Comparison of ENCODE assay signal across 13 cellular contexts in genomic region chr1:247357062-247357780, GRCh38. TPM values are rescaled to one million over a fixed set of nuclear protein-coding genes. Genes with fewer than 3 reads are reported as not detected.
A peak's percentile ranks its signal among the peaks of the same experiment; 100 is the strongest.
DNase-seq lines count a peak whose midpoint lies in the region; ATAC-seq, FAIRE-seq and TF ChIP-seq lines count a peak whose summit lies in the region.
"Had no signal": no experiment of that assay in that cellular context is flagged by ENCODE, and none has a peak within 500 bp of the region (broad histone marks: within the 10 kb centered on the region; RNA-seq: fewer than 3 reads in every experiment).

No MANE protein-coding gene starts in this region.

- no peak overlapping the region for H3K4me2 ChIP-seq in mesendoderm (ENCODE audit: low read length)

- H3K27ac ChIP-seq in mesendoderm (ENCODE audit: low read depth, low read length) (no peak overlapping the region), vagina (peak overlapping the region; percentile 62)
- H3K27ac ChIP-seq: upper lobe of left lung had no signal

- no peak overlapping the region for H3K18ac ChIP-seq in mesendoderm (ENCODE audit: low read length)

- no peak overlapping the region for H2BK15ac ChIP-seq in mesendoderm (replicated peaks; ENCODE audit: low read depth)

- no peak overlapping the region for H2AK5ac ChIP-seq in mesendoderm (ENCODE audit: low read length)

- no peak overlapping the region for H3K4ac ChIP-seq in mesendoderm (ENCODE audit: low read depth, low read length)

- H3K79me1 ChIP-seq in mesendoderm (ENCODE audit: low read length): no peaks in the 10 kb centered on the region

- peak; percentile 34 for ATAC-seq in stimulated activated naive CD8-positive, alpha-beta T cell treated with anti-CD3 and anti-CD28 coated beads, Interleukin-15, Interleukin-2, amounts not matched to agents 100 U/mL and 50 U/mL, for 24 hours
- no peak for ATAC-seq in stimulated activated naive CD8-positive, alpha-beta T cell treated with anti-CD3 and anti-CD28 coated beads, Interleukin-15, amount 100 ng/mL, for 72 hours
- no peak for ATAC-seq in HG02973 (IDR thresholded peaks at IDR 0.05; ENCODE audit: unreplicated experiment)

- TF ChIP-seq POLR2A in vagina (IDR thresholded peaks at IDR 0.05): no peak
- no peak for TF ChIP-seq POLR2A in GM12892 (IDR thresholded peaks at IDR 0.05; ENCODE audit: low read depth, low read length)

- H4K8ac ChIP-seq in mesendoderm (ENCODE audit: low read depth, low read length): no peak overlapping the region

- no peak overlapping the region for H4K5ac ChIP-seq in mesendoderm (ENCODE audit: low read length)

- H3K4me1 Mint-ChIP-seq in stimulated activated naive CD8-positive, alpha-beta T cell treated with anti-CD3 and anti-CD28 coated beads, Interleukin-15, amount 100 ng/mL, for 72 hours: peaks cover 11% of the 10 kb centered on the region

- H3K23ac ChIP-seq in mesendoderm (ENCODE audit: low read length): no peak overlapping the region

- no peaks in the 10 kb centered on the region for H3K79me2 ChIP-seq in mesendoderm (ENCODE audit: control insufficient read depth, insufficient read depth, low read length)

- no peak overlapping the region for H3K4me3 Mint-ChIP-seq in stimulated activated naive CD8-positive, alpha-beta T cell treated with anti-CD3 and anti-CD28 coated beads, Interleukin-15, amount 100 ng/mL, for 72 hours

- no peaks in the 10 kb centered on the region for H3K9me3 ChIP-seq in vagina
- H3K9me3 ChIP-seq: upper lobe of left lung had no signal

- H3K4me3 ChIP-seq in mesendoderm (ENCODE audit: low read length) (no peak overlapping the region), vagina (no peak overlapping the region)
- H3K4me3 ChIP-seq: upper lobe of left lung had no signal

- DNase-seq in stimulated activated naive CD8-positive, alpha-beta T cell treated with anti-CD3 and anti-CD28 coated beads, Interleukin-15, Interleukin-2, amounts not matched to agents 100 U/mL and 50 U/mL, for 24 hours: no peak
- no peak for DNase-seq in stimulated activated naive CD8-positive, alpha-beta T cell treated with anti-CD3 and anti-CD28 coated beads, Interleukin-15, amount 100 ng/mL, for 72 hours
- DNase-seq in mesendoderm (peak; percentile 94), vagina (ENCODE audit: extremely low spot score in 2 of 2) (no peak), NCI-H2081 (lab: John Stamatoyannopoulos, UW) (no peak), GM12892 (ENCODE audit: insufficient read length) (no peak)
- DNase-seq: anterior cingulate cortex, DMS153 had no signal

- peaks cover 9% of the 10 kb centered on the region for H3K4me1 ChIP-seq in mesendoderm (ENCODE audit: control insufficient read depth, low read depth, low read length)
- peaks cover 40% of the 10 kb centered on the region for H3K4me1 ChIP-seq in vagina

- H2BK5ac ChIP-seq in mesendoderm (ENCODE audit: low read length): no peak overlapping the region

- H2BK120ac ChIP-seq in mesendoderm (ENCODE audit: low read depth, low read length): no peak overlapping the region

- H3K27me3 ChIP-seq in mesendoderm (ENCODE audit: insufficient read depth, low read length, poor library complexity) (no peaks in the 10 kb centered on the region), vagina (no peaks in the 10 kb centered on the region)
- H3K27me3 ChIP-seq: upper lobe of left lung had no signal

- WGBS in mesendoderm (ENCODE audit: extremely low coverage, insufficient coverage, low lambda C conversion rate): no CpG with 5 or more reads among the region's 7 CpGs

- FAIRE-seq in endometrium (lab: Jason Lieb, UNC) (peak; percentile 91), GM12892 (lab: Jason Lieb, UNC) (no peak)
- FAIRE-seq: A204.1 had no signal

- H3K27ac Mint-ChIP-seq in stimulated activated naive CD8-positive, alpha-beta T cell treated with anti-CD3 and anti-CD28 coated beads, Interleukin-15, amount 100 ng/mL, for 72 hours: peak overlapping the region in 1 of 2 donors; percentile 12

- no peak overlapping the region for H3K9ac ChIP-seq in mesendoderm (ENCODE audit: low read length)

- no peak overlapping the region for H3K56ac ChIP-seq in mesendoderm (ENCODE audit: low read length)

- peaks cover 28% of the 10 kb centered on the region for H3K27me3 Mint-ChIP-seq in stimulated activated naive CD8-positive, alpha-beta T cell treated with anti-CD3 and anti-CD28 coated beads, Interleukin-15, amount 100 ng/mL, for 72 hours

- no peak for TF ChIP-seq CTCF in vagina (IDR thresholded peaks at IDR 0.05)

- intact Hi-C loops in vagina (cut with DNase I): no loop called here

- H3K36me3 ChIP-seq in mesendoderm (ENCODE audit: control insufficient read depth, insufficient read depth, low read length) (no peaks in the 10 kb centered on the region), vagina (no peaks in the 10 kb centered on the region)
- H3K36me3 ChIP-seq: upper lobe of left lung had no signal

- H3K9me3 Mint-ChIP-seq in stimulated activated naive CD8-positive, alpha-beta T cell treated with anti-CD3 and anti-CD28 coated beads, Interleukin-15, amount 100 ng/mL, for 72 hours: peaks cover 0 to 14% of the 10 kb centered on the region in 2 donors

RNA-seq across cellular contexts. Expression of gene ZNF496, which starts 25.6 kb away (rescaled TPM):
- 25.4 TPM for polyA plus RNA-seq in mesendoderm (2013, experiment 1 of 2)
- polyA plus RNA-seq in mesendoderm (2013, experiment 2 of 2): 26.3 TPM
- 39.0 TPM for total RNA-seq in vagina
- polyA plus RNA-seq in GM12892 (2012; ENCODE audit: missing spikeins): 8.6 TPM

RNA-seq across cellular contexts. Expression of gene NLRP3, which starts 58.8 kb away (rescaled TPM):
- polyA plus RNA-seq in mesendoderm (2013, experiment 1 of 2): 0.01 TPM
- 0.06 TPM for polyA plus RNA-seq in mesendoderm (2013, experiment 2 of 2)
- 1.7 TPM for total RNA-seq in vagina
- not detected for polyA plus RNA-seq in GM12892 (2012; ENCODE audit: missing spikeins)
- total RNA-seq: NCI-H460 had no signal
